10 cellular contexts compared by ENCODE assay signal in genomic region chr17:64502809-64503208, GRCh38. TPM values are rescaled to one million over a fixed set of nuclear protein-coding genes. Genes with fewer than 3 reads are reported as not detected.
DNase-seq lines count a peak whose midpoint lies in the region; ATAC-seq and TF ChIP-seq lines count a peak whose summit lies in the region.
"Had no signal": no experiment of that assay in that cellular context is flagged by ENCODE, and none has a peak within 500 bp of the region (broad histone marks: within the 10 kb centered on the region; RNA-seq: fewer than 3 reads in every experiment).

No MANE protein-coding gene starts in this region.

- ATAC-seq in DND-41 (ENCODE audit: insufficient read depth, low read depth) (no peak), HG02610 (IDR thresholded peaks at IDR 0.05; ENCODE audit: unreplicated experiment) (no peak)

- no peaks in the 10 kb centered on the region for H3K9me3 ChIP-seq in DND-41 (ENCODE audit: insufficient read depth, low read length, severe bottlenecking)
- no peaks in the 10 kb centered on the region for H3K9me3 ChIP-seq in Loucy (ENCODE audit: insufficient read depth, low read depth, low read length)
- no peaks in the 10 kb centered on the region for H3K9me3 ChIP-seq in endodermal cell (ENCODE audit: control insufficient read depth, low read length)

- no peaks in the 10 kb centered on the region for H3K27me3 ChIP-seq in DND-41 (ENCODE audit: insufficient read depth, low read length, poor library complexity)
- peaks cover 10% of the 10 kb centered on the region for H3K27me3 ChIP-seq in Loucy (ENCODE audit: insufficient read depth, low read length, poor library complexity, severe bottlenecking)
- no peaks in the 10 kb centered on the region for H3K27me3 ChIP-seq in endodermal cell (ENCODE audit: control insufficient read depth, insufficient read depth, low read length, poor library complexity, severe bottlenecking)

- WGBS in endodermal cell (ENCODE audit: insufficient coverage in 1 of 2, insufficient read length in 1 of 2), 2 experiments: 94 to 100% methylated on average over 2 of the region's 2 CpGs

- H3K27ac Mint-ChIP-seq in endodermal cell: peak overlapping the region; percentile 83
- no peak overlapping the region for H3K27ac Mint-ChIP-seq in neural crest cell (ENCODE audit: unreplicated experiment)

- H3K4me1 ChIP-seq in DND-41 (ENCODE audit: insufficient read depth, low read length): peaks cover 76% of the 10 kb centered on the region
- H3K4me1 ChIP-seq in Loucy (ENCODE audit: insufficient read depth, low read length, poor library complexity, severe bottlenecking): peaks cover 37% of the 10 kb centered on the region
- H3K4me1 ChIP-seq in endodermal cell (ENCODE audit: control insufficient read depth, insufficient read depth, low read length): peaks cover 13% of the 10 kb centered on the region

- H3K4me3 Mint-ChIP-seq in endodermal cell (peak overlapping the region; percentile 100), neural crest cell (peak overlapping the region; percentile 100)

- H3K4me1 Mint-ChIP-seq in endodermal cell (peaks cover 61% of the 10 kb centered on the region), neural crest cell (peaks cover 69% of the 10 kb centered on the region)

- H3K9me3 Mint-ChIP-seq in endodermal cell (no peaks in the 10 kb centered on the region), neural crest cell (no peaks in the 10 kb centered on the region)

- H2AFZ ChIP-seq in DND-41 (ENCODE audit: low read depth, low read length) (no peak overlapping the region), Loucy (ENCODE audit: low read length) (no peak overlapping the region)

- H3K27me3 Mint-ChIP-seq in endodermal cell (ENCODE audit: insufficient read depth) (no peaks in the 10 kb centered on the region), neural crest cell (ENCODE audit: low read depth) (peaks cover 34% of the 10 kb centered on the region)

- peaks cover 34% of the 10 kb centered on the region; the same call in 1 of the 2 replicates for H3F3A ChIP-seq in Loucy (ENCODE audit: low read depth)

- H4K20me1 ChIP-seq in DND-41 (ENCODE audit: insufficient read depth, low read length): peaks cover 81% of the 10 kb centered on the region
- peaks cover 87% of the 10 kb centered on the region for H4K20me1 ChIP-seq in Loucy (ENCODE audit: insufficient read depth, low read length, poor library complexity, severe bottlenecking)

- H3K4me2 ChIP-seq in DND-41 (ENCODE audit: insufficient read depth, low read length) (peak overlapping the region; percentile 77), Loucy (ENCODE audit: low read depth, low read length, poor library complexity, severe bottlenecking) (peak overlapping the region; percentile 85)

- H3K9ac ChIP-seq in DND-41 (ENCODE audit: low read depth, low read length): peak overlapping the region; percentile 100
- H3K9ac ChIP-seq in Loucy (ENCODE audit: low read depth, low read length, poor library complexity, severe bottlenecking): peak overlapping the region; percentile 99
- H3K9ac ChIP-seq in endodermal cell (ENCODE audit: extremely low read depth, low read length, poor library complexity, severe bottlenecking): peak overlapping the region; percentile 100

- DNase-seq in DND-41: no peak
- DNase-seq in endodermal cell: no peak
- DNase-seq in neural crest cell (ENCODE audit: low read depth, low spot score): no peak
- no peak for DNase-seq in NCI-H510A treated with DMSO at 0.1 percent for 48 hours (lab: John Stamatoyannopoulos, UW)
- no peak for DNase-seq in substantia nigra (lab: John Stamatoyannopoulos, UW)
- no peak for DNase-seq in stimulated activated CD4-positive, alpha-beta T cell treated with anti-CD3 and anti-CD28 coated beads, Interleukin-1b, Interleukin-23, amount 100 ng/mL, for 48 hours
- DNase-seq: NCI-H2029, RPMI8226 had no signal

- H3K27ac ChIP-seq in DND-41 (ENCODE audit: low read length) (no peak overlapping the region; the same call in 1 of the 2 replicates), endodermal cell (ENCODE audit: low read depth, low read length) (no peak overlapping the region), substantia nigra (ENCODE audit: low read depth, low read length, poor library complexity, severe bottlenecking) (no peak overlapping the region)

- peaks cover 76% of the 10 kb centered on the region for H3K36me3 ChIP-seq in DND-41 (ENCODE audit: insufficient read depth, low read length)
- H3K36me3 ChIP-seq in Loucy (ENCODE audit: insufficient read depth, low read length): peaks cover 76% of the 10 kb centered on the region
- H3K36me3 ChIP-seq in endodermal cell (ENCODE audit: control insufficient read depth, insufficient read depth, low read length): peaks cover 74% of the 10 kb centered on the region

- no peak for TF ChIP-seq CTCF in DND-41 (IDR thresholded peaks at IDR 0.05; ENCODE audit: borderline replicate concordance, extremely low read depth, low read length, poor library complexity, severe bottlenecking)
- no peak for TF ChIP-seq CTCF in Loucy (conservative IDR thresholded peaks at IDR 0.05; ENCODE audit: low read length)
- no peak for TF ChIP-seq CTCF in endodermal cell (conservative IDR thresholded peaks at IDR 0.05)
- TF ChIP-seq CTCF in neural crest cell (conservative IDR thresholded peaks at IDR 0.05): no peak

- no peaks in the 10 kb centered on the region for H3K9me2 ChIP-seq in Loucy (replicated peaks; ENCODE audit: low read depth, low read length)

- H3K79me2 ChIP-seq in DND-41 (ENCODE audit: insufficient read depth, low read length) (peaks cover 82% of the 10 kb centered on the region), Loucy (ENCODE audit: insufficient read depth, low read length) (peaks cover 92% of the 10 kb centered on the region)

- H3K36me3 Mint-ChIP-seq in endodermal cell (ENCODE audit: low read depth): peaks cover 72% of the 10 kb centered on the region
- peaks cover 63% of the 10 kb centered on the region for H3K36me3 Mint-ChIP-seq in neural crest cell (ENCODE audit: low read depth)

- H3K4me3 ChIP-seq in DND-41 (ENCODE audit: low read depth in 1 of 2, low read length in 2 of 2): peak overlapping the region in 1 of 2 experiments; percentile 82; a peak in 2 of 4 replicates
- H3K4me3 ChIP-seq in Loucy (ENCODE audit: low read length, poor library complexity, severe bottlenecking): peak overlapping the region; percentile 99
- H3K4me3 ChIP-seq in endodermal cell (ENCODE audit: low read length): peak overlapping the region; percentile 100

RNA-seq across cellular contexts. Expression of gene DDX5, which starts 3.3 kb away (rescaled TPM):
- total RNA-seq in endodermal cell (100 to 1,000 TPM; 687 to 894 TPM), neural crest cell (905 and 941 TPM in 2 replicates)
- 855 TPM for polyA plus RNA-seq in endodermal cell (2013, experiment 1 of 2)
- polyA plus RNA-seq in endodermal cell (2013, experiment 2 of 2): 761 TPM

RNA-seq across cellular contexts. Expression of gene CEP95, which starts 4.0 kb away (rescaled TPM):
- total RNA-seq in endodermal cell: 10 to 100 TPM; 75.5 to 93.9 TPM
- 77.4 TPM for polyA plus RNA-seq in endodermal cell (2013, experiment 1 of 2)
- polyA plus RNA-seq in endodermal cell (2013, experiment 2 of 2): 74.6 TPM
- total RNA-seq in neural crest cell: 64.1 and 64.7 TPM in 2 replicates

RNA-seq across cellular contexts. Expression of gene POLG2, which starts 6.0 kb away (rescaled TPM):
- 10 to 100 TPM; 27.1 to 33.9 TPM for total RNA-seq in endodermal cell
- 26.6 TPM for polyA plus RNA-seq in endodermal cell (2013, experiment 1 of 2)
- 15.9 TPM for polyA plus RNA-seq in endodermal cell (2013, experiment 2 of 2)
- total RNA-seq in neural crest cell: 27.6 and 28.6 TPM in 2 replicates

RNA-seq across cellular contexts. Expression of gene MILR1, which starts 53.9 kb away (rescaled TPM):
- total RNA-seq in endodermal cell: under 1 TPM in 1 of 2 donors, not detected in 1; 0.80 TPM
- polyA plus RNA-seq in endodermal cell (2013, experiment 1 of 2): not detected
- not detected for polyA plus RNA-seq in endodermal cell (2013, experiment 2 of 2)
- not detected in 2 replicates for total RNA-seq in neural crest cell
